1 cellular context compared by ENCODE assay signal in genomic region chr19:4183967-4184717, GRCh38.
TF ChIP-seq lines count a peak whose summit lies in the region.

No MANE protein-coding gene starts in this region.

TF ChIP-seq in HEK293, 187 proteins besides CTCF, POLR2A, EP300 and RAD21 (continued from another document):
- TF ChIP-seq, protein P1, sequence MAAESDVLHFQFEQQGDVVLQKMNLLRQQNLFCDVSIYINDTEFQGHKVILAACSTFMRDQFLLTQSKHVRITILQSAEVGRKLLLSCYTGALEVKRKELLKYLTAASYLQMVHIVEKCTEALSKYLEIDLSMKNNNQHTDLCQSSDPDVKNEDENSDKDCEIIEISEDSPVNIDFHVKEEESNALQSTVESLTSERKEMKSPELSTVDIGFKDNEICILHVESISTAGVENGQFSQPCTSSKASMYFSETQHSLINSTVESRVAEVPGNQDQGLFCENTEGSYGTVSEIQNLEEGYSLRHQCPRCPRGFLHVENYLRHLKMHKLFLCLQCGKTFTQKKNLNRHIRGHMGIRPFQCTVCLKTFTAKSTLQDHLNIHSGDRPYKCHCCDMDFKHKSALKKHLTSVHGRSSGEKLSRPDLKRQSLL (tag by site-specific recombination; IDR thresholded peaks at IDR 0.05), result peak; percentile 72; the same call in 1 of the 2 replicates
- peak; percentile 39 for TF ChIP-seq GLIS2 (tag by site-specific recombination; IDR thresholded peaks at IDR 0.05)
- TF ChIP-seq, protein P2, sequence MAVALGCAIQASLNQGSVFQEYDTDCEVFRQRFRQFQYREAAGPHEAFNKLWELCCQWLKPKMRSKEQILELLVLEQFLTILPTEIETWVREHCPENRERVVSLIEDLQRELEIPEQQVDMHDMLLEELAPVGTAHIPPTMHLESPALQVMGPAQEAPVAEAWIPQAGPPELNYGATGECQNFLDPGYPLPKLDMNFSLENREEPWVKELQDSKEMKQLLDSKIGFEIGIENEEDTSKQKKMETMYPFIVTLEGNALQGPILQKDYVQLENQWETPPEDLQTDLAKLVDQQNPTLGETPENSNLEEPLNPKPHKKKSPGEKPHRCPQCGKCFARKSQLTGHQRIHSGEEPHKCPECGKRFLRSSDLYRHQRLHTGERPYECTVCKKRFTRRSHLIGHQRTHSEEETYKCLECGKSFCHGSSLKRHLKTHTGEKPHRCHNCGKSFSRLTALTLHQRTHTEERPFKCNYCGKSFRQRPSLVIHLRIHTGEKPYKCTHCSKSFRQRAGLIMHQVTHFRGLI (tag by site-specific recombination; IDR thresholded peaks at IDR 0.05), result no peak
- TF ChIP-seq OSR2 (tag by site-specific recombination; IDR thresholded peaks at IDR 0.05), result no peak
- peak; percentile 97 for TF ChIP-seq ZIC2 (tag by site-specific recombination; IDR thresholded peaks at IDR 0.05)
- peak; percentile 39; the same call in 1 of the 2 replicates for TF ChIP-seq ZBTB11 (tag by site-specific recombination; conservative IDR thresholded peaks at IDR 0.05; ENCODE audit: low read depth)
- TF ChIP-seq ZNF518A (tag by site-specific recombination; conservative IDR thresholded peaks at IDR 0.05; ENCODE audit: low read depth), result 0 out of 2 replicates have a peak, but pooled peaks have one; percentile 18
- TF ChIP-seq ZNF548 (tag by site-specific recombination; IDR thresholded peaks at IDR 0.05), result no peak
- TF ChIP-seq GLI2 (tag by site-specific recombination; IDR thresholded peaks at IDR 0.05; ENCODE audit: borderline replicate concordance, low read depth), result no peak
- TF ChIP-seq ZNF394 (tag by site-specific recombination; IDR thresholded peaks at IDR 0.05; ENCODE audit: borderline replicate concordance), result peak; percentile 69
- 0 out of 2 replicates have a peak, but pooled peaks have one; percentile 10 for TF ChIP-seq ZNF341 (tag by site-specific recombination; IDR thresholded peaks at IDR 0.05; ENCODE audit: low read depth)
- TF ChIP-seq YY2 (tag by site-specific recombination; IDR thresholded peaks at IDR 0.05), result no peak
- TF ChIP-seq SP3 (tag by site-specific recombination; IDR thresholded peaks at IDR 0.05), result 0 out of 2 replicates have a peak, but pooled peaks have one; percentile 34
- TF ChIP-seq, protein P3, sequence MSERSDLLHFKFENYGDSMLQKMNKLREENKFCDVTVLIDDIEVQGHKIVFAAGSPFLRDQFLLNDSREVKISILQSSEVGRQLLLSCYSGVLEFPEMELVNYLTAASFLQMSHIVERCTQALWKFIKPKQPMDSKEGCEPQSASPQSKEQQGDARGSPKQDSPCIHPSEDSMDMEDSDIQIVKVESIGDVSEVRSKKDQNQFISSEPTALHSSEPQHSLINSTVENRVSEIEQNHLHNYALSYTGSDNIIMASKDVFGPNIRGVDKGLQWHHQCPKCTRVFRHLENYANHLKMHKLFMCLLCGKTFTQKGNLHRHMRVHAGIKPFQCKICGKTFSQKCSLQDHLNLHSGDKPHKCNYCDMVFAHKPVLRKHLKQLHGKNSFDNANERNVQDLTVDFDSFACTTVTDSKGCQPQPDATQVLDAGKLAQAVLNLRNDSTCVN (tag by site-specific recombination; optimal IDR thresholded peaks at IDR 0.05), result peak; percentile 13
- TF ChIP-seq ZBTB8A (tag by site-specific recombination; IDR thresholded peaks at IDR 0.05), result peak; percentile 31; the same call in 1 of the 2 replicates
- TF ChIP-seq KLF16 (tag by site-specific recombination; IDR thresholded peaks at IDR 0.05), result peak; percentile 39; the same call in 1 of the 2 replicates
- TF ChIP-seq GLIS1 (tag by site-specific recombination; IDR thresholded peaks at IDR 0.05), result peak; percentile 90
- 0 out of 2 replicates have a peak, but pooled peaks have one; percentile 50 for TF ChIP-seq KLF8 (tag by site-specific recombination; IDR thresholded peaks at IDR 0.05)
- TF ChIP-seq EGR2 (tag by site-specific recombination; IDR thresholded peaks at IDR 0.05; ENCODE audit: low read depth), result peak; percentile 45; the same call in 1 of the 2 replicates
- TF ChIP-seq, protein P4, sequence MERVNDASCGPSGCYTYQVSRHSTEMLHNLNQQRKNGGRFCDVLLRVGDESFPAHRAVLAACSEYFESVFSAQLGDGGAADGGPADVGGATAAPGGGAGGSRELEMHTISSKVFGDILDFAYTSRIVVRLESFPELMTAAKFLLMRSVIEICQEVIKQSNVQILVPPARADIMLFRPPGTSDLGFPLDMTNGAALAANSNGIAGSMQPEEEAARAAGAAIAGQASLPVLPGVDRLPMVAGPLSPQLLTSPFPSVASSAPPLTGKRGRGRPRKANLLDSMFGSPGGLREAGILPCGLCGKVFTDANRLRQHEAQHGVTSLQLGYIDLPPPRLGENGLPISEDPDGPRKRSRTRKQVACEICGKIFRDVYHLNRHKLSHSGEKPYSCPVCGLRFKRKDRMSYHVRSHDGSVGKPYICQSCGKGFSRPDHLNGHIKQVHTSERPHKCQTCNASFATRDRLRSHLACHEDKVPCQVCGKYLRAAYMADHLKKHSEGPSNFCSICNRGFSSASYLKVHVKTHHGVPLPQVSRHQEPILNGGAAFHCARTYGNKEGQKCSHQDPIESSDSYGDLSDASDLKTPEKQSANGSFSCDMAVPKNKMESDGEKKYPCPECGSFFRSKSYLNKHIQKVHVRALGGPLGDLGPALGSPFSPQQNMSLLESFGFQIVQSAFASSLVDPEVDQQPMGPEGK (tag by site-specific recombination; IDR thresholded peaks at IDR 0.05), result peak; percentile 63
- peak; percentile 66; the same call in 1 of the 2 replicates for TF ChIP-seq WT1 (tag by site-specific recombination; IDR thresholded peaks at IDR 0.05)
- TF ChIP-seq ZNF747 (tag by site-specific recombination; IDR thresholded peaks at IDR 0.05), result no peak
- TF ChIP-seq, protein P5, sequence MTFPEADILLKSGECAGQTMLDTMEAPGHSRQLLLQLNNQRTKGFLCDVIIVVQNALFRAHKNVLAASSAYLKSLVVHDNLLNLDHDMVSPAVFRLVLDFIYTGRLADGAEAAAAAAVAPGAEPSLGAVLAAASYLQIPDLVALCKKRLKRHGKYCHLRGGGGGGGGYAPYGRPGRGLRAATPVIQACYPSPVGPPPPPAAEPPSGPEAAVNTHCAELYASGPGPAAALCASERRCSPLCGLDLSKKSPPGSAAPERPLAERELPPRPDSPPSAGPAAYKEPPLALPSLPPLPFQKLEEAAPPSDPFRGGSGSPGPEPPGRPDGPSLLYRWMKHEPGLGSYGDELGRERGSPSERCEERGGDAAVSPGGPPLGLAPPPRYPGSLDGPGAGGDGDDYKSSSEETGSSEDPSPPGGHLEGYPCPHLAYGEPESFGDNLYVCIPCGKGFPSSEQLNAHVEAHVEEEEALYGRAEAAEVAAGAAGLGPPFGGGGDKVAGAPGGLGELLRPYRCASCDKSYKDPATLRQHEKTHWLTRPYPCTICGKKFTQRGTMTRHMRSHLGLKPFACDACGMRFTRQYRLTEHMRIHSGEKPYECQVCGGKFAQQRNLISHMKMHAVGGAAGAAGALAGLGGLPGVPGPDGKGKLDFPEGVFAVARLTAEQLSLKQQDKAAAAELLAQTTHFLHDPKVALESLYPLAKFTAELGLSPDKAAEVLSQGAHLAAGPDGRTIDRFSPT (tag by site-specific recombination; IDR thresholded peaks at IDR 0.05), result peak; percentile 72
- peak; percentile 31 for TF ChIP-seq SP2 (tag by site-specific recombination; IDR thresholded peaks at IDR 0.05)
- no peak for TF ChIP-seq ZNF660 (tag by site-specific recombination; IDR thresholded peaks at IDR 0.05)
- TF ChIP-seq ZNF600 (tag by site-specific recombination; IDR thresholded peaks at IDR 0.05), result peak; percentile 47; the same call in 1 of the 2 replicates
- TF ChIP-seq, protein P6, sequence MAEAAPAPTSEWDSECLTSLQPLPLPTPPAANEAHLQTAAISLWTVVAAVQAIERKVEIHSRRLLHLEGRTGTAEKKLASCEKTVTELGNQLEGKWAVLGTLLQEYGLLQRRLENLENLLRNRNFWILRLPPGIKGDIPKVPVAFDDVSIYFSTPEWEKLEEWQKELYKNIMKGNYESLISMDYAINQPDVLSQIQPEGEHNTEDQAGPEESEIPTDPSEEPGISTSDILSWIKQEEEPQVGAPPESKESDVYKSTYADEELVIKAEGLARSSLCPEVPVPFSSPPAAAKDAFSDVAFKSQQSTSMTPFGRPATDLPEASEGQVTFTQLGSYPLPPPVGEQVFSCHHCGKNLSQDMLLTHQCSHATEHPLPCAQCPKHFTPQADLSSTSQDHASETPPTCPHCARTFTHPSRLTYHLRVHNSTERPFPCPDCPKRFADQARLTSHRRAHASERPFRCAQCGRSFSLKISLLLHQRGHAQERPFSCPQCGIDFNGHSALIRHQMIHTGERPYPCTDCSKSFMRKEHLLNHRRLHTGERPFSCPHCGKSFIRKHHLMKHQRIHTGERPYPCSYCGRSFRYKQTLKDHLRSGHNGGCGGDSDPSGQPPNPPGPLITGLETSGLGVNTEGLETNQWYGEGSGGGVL (tag by site-specific recombination; IDR thresholded peaks at IDR 0.05), result peak; percentile 12; the same call in 1 of the 2 replicates
- TF ChIP-seq, protein P7, sequence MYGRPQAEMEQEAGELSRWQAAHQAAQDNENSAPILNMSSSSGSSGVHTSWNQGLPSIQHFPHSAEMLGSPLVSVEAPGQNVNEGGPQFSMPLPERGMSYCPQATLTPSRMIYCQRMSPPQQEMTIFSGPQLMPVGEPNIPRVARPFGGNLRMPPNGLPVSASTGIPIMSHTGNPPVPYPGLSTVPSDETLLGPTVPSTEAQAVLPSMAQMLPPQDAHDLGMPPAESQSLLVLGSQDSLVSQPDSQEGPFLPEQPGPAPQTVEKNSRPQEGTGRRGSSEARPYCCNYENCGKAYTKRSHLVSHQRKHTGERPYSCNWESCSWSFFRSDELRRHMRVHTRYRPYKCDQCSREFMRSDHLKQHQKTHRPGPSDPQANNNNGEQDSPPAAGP (tag by site-specific recombination; IDR thresholded peaks at IDR 0.05), result peak; percentile 56; the same call in 1 of the 2 replicates
- no peak for TF ChIP-seq ZFP69B (tag by site-specific recombination; IDR thresholded peaks at IDR 0.05)
- peak; percentile 54 for TF ChIP-seq ZFHX2 (tag by site-specific recombination; conservative IDR thresholded peaks at IDR 0.05)
- peak; percentile 54; the same call in 1 of the 2 replicates for TF ChIP-seq SP7 (tag by site-specific recombination; IDR thresholded peaks at IDR 0.05)
- no peak for TF ChIP-seq ZNF654 (tag by site-specific recombination; IDR thresholded peaks at IDR 0.05; ENCODE audit: low read depth)
- TF ChIP-seq ZNF335 (tag by site-specific recombination; conservative IDR thresholded peaks at IDR 0.05), result peak; percentile 82
